Comparison of ENCODE assay signal across 28 cellular contexts in genomic region chr3:58638586-58638985, GRCh38. TPM values are rescaled to one million over a fixed set of nuclear protein-coding genes. Genes with fewer than 3 reads are reported as not detected.
"Had no signal": no experiment of that assay in that cellular context is flagged by ENCODE, and none has a peak within 500 bp of the region (broad histone marks: within the 10 kb centered on the region; RNA-seq: fewer than 3 reads in every experiment).

No MANE protein-coding gene starts in this region.

- H3K9me3 ChIP-seq: ascending aorta, SJSA1 had no signal

- H3K27me3 Mint-ChIP-seq: activated CD4-positive, alpha-beta memory T cell treated with anti-CD3 and anti-CD28 coated beads, Interleukin-2, amount 10 ng/mL, durations not matched to agents 7 days and 5 days; activated naive CD4-positive, alpha-beta T cell treated with anti-CD3 and anti-CD28 coated beads, Interleukin-2, amount 50 U/mL, for 24 hours; brain had no signal

- H3K36me3 Mint-ChIP-seq: activated naive CD4-positive, alpha-beta T cell treated with anti-CD3 and anti-CD28 coated beads, Interleukin-2, amount 50 U/mL, for 24 hours; brain had no signal

- H3K4me3 Mint-ChIP-seq: activated CD4-positive, alpha-beta memory T cell treated with anti-CD3 and anti-CD28 coated beads, Interleukin-2, amount 10 ng/mL, durations not matched to agents 7 days and 5 days; activated CD4-positive, alpha-beta T cell treated with anti-CD3 and anti-CD28 coated beads for 36 hours; activated naive CD4-positive, alpha-beta T cell treated with anti-CD3 and anti-CD28 coated beads, Interleukin-2, amount 50 U/mL, for 24 hours; brain; central memory CD8-positive, alpha-beta T cell had no signal

- FAIRE-seq: K562, RCC 7860 had no signal

- H3K4me1 Mint-ChIP-seq: activated CD4-positive, alpha-beta memory T cell treated with anti-CD3 and anti-CD28 coated beads, Interleukin-2, amount 10 ng/mL, durations not matched to agents 7 days and 5 days; activated CD4-positive, alpha-beta T cell treated with anti-CD3 and anti-CD28 coated beads for 36 hours; activated naive CD4-positive, alpha-beta T cell treated with anti-CD3 and anti-CD28 coated beads, Interleukin-2, amount 50 U/mL, for 24 hours; central memory CD8-positive, alpha-beta T cell had no signal

- H3K9me3 Mint-ChIP-seq: activated CD4-positive, alpha-beta memory T cell treated with anti-CD3 and anti-CD28 coated beads, Interleukin-2, amount 10 ng/mL, durations not matched to agents 7 days and 5 days; activated naive CD4-positive, alpha-beta T cell treated with anti-CD3 and anti-CD28 coated beads, Interleukin-2, amount 50 U/mL, for 24 hours; central memory CD8-positive, alpha-beta T cell had no signal

- H3K36me3 ChIP-seq: ascending aorta, SJSA1, WERI-Rb-1 had no signal

- H3K4me1 ChIP-seq: ascending aorta had no signal

- DNase-seq: activated CD4-positive, alpha-beta memory T cell treated with anti-CD3 and anti-CD28 coated beads, Interleukin-2, amount 10 ng/mL, durations not matched to agents 7 days and 5 days; activated CD4-positive, alpha-beta T cell treated with anti-CD3 and anti-CD28 coated beads for 36 hours; activated CD4-positive, alpha-beta T cell treated with anti-CD3 and anti-CD28 coated beads, Interleukin-2, amount 50 U/mL, for 1 hour; activated CD8-positive, alpha-beta memory T cell treated with anti-CD3 and anti-CD28 coated beads, Interleukin-2, amount 50 U/mL, for 4 hours; amniotic stem cell; Karpas-422; MM.1S; NCI-H1105 treated with DMSO at 0.1 percent for 48 hours; NCI-H1436 treated with DMSO at 0.1 percent for 48 hours; NCI-H187 treated with DMSO at 0.1 percent for 48 hours; NCI-H2081 treated with DMSO at 0.1 percent for 48 hours; NCI-H2171 treated with DMSO at 0.1 percent for 48 hours; NCI-H345; NCI-H510A treated with DMSO at 0.1 percent for 48 hours; NCI-H748 treated with DMSO at 0.1 percent for 48 hours; NK-92 treated with Interleukin-12 subunit alpha and Interleukin-12 subunit beta, amount 100 ng/mL, for 24 hours; SHP77; T-helper 1 cell; WERI-Rb-1 had no signal

- H3K27ac Mint-ChIP-seq: activated CD4-positive, alpha-beta memory T cell treated with anti-CD3 and anti-CD28 coated beads, Interleukin-2, amount 10 ng/mL, durations not matched to agents 7 days and 5 days; activated CD4-positive, alpha-beta T cell treated with anti-CD3 and anti-CD28 coated beads for 36 hours; activated naive CD4-positive, alpha-beta T cell treated with anti-CD3 and anti-CD28 coated beads, Interleukin-2, amount 50 U/mL, for 24 hours had no signal

- ATAC-seq: activated CD4-positive, alpha-beta T cell treated with anti-CD3 and anti-CD28 coated beads for 36 hours; K562 had no signal

- H3K27me3 ChIP-seq: ascending aorta, SJSA1 had no signal

- H3K4me3 ChIP-seq: ascending aorta, K562, SJSA1 had no signal

- H3K27ac ChIP-seq: ascending aorta, SJSA1, WERI-Rb-1 had no signal

RNA-seq across cellular contexts. Expression of gene FAM3D, which starts 28.0 kb away (rescaled TPM):
- total RNA-seq: activated CD4-positive, alpha-beta memory T cell treated with anti-CD3 and anti-CD28 coated beads, Interleukin-2, amount 10 ng/mL, durations not matched to agents 7 days and 5 days; activated CD4-positive, alpha-beta T cell treated with anti-CD3 and anti-CD28 coated beads for 36 hours; activated CD8-positive, alpha-beta memory T cell treated with anti-CD3 and anti-CD28 coated beads for 36 hours; ascending aorta; K562; SJSA1; T-helper 2 cell treated with Interferon-gamma antibody and Interleukin-4, amounts not matched to agents 100 ng/mL and 5 ng/mL, for 36 hours had no signal
- polyA plus RNA-seq: K562 had no signal
